In genomic region chr18:62301322-62301721, GRCh38 we compare ENCODE assay signal across 3 cellular contexts.
A peak's percentile ranks its signal among the peaks of the same experiment; 100 is the strongest.
TF ChIP-seq lines count a peak whose summit lies in the region.

No MANE protein-coding gene starts in this region.

TF ChIP-seq in HepG2, 621 proteins besides CTCF, POLR2A, EP300 and RAD21:
- TF ChIP-seq PPARG (CRISPR knock-in tag; conservative IDR thresholded peaks at IDR 0.05) (no peak), ZBTB40 (IDR thresholded peaks at IDR 0.05) (peak; percentile 47), ZBTB40 (CRISPR knock-in tag; IDR thresholded peaks at IDR 0.05) (peak; percentile 91), NRL (CRISPR knock-in tag; IDR thresholded peaks at IDR 0.05; ENCODE audit: borderline replicate concordance) (no peak)

TF ChIP-seq in K562, 482 proteins besides CTCF, POLR2A, EP300 and RAD21:
- TF ChIP-seq HMGN3 (IDR thresholded peaks at IDR 0.05; ENCODE audit: borderline replicate concordance, extremely low read depth, insufficient read length, low read depth, low read length): no peak
- TF ChIP-seq ZBTB40 (IDR thresholded peaks at IDR 0.05): peak; percentile 65
- no peak for TF ChIP-seq ZBTB40 (CRISPR knock-in tag; IDR thresholded peaks at IDR 0.05)

TF ChIP-seq in HEK293T, 16 proteins besides CTCF, POLR2A, EP300 and RAD21:
- TF ChIP-seq ARNT (IDR thresholded peaks at IDR 0.05) (no peak), HDGF (IDR thresholded peaks at IDR 0.05; ENCODE audit: borderline replicate concordance) (no peak), TARDBP (IDR thresholded peaks at IDR 0.05) (no peak), SP1 (IDR thresholded peaks at IDR 0.05) (no peak), ELF4 (IDR thresholded peaks at IDR 0.05) (no peak), ZNF384 (IDR thresholded peaks at IDR 0.05) (no peak), BHLHE40 (IDR thresholded peaks at IDR 0.05; ENCODE audit: borderline replicate concordance) (no peak), FOXM1 (IDR thresholded peaks at IDR 0.05; ENCODE audit: borderline replicate concordance) (no peak), CTBP1 (IDR thresholded peaks at IDR 0.05; ENCODE audit: borderline replicate concordance) (no peak), SUZ12 (IDR thresholded peaks at IDR 0.05) (no peak), L3MBTL2 (conservative IDR thresholded peaks at IDR 0.05) (no peak)
TF ChIP-seq in HEK293T: peak in this region for 0.
